1 cellular context compared by ENCODE assay signal in genomic region chr18:3581890-3582289, GRCh38.
TF ChIP-seq lines count a peak whose summit lies in the region.

No MANE protein-coding gene starts in this region.

TF ChIP-seq in IMR-90, 13 proteins besides CTCF, POLR2A, EP300 and RAD21:
- TF ChIP-seq MAFK (IDR thresholded peaks at IDR 0.05; ENCODE audit: low read depth, low read length) (no peak), MXI1 (IDR thresholded peaks at IDR 0.05; ENCODE audit: borderline replicate concordance, low read depth, low read length) (no peak), USF2 (IDR thresholded peaks at IDR 0.05; ENCODE audit: low read depth, low read length) (no peak), CHD1 (IDR thresholded peaks at IDR 0.05; ENCODE audit: low read depth, low read length) (no peak), SMC3 (IDR thresholded peaks at IDR 0.05; ENCODE audit: low read depth, low read length) (no peak), MAZ (IDR thresholded peaks at IDR 0.05; ENCODE audit: borderline replicate concordance, low read depth, low read length) (no peak), RCOR1 (IDR thresholded peaks at IDR 0.05; ENCODE audit: insufficient replicate concordance, low read length) (no peak), CEBPB (IDR thresholded peaks at IDR 0.05; ENCODE audit: low read depth, low read length) (no peak), NFE2L2 (IDR thresholded peaks at IDR 0.05; ENCODE audit: low read depth, low read length) (no peak), RFX5 (IDR thresholded peaks at IDR 0.05; ENCODE audit: low read depth, low read length) (no peak)
